Comparison of ENCODE assay signal across 28 cellular contexts in the genomic region with DNA sequence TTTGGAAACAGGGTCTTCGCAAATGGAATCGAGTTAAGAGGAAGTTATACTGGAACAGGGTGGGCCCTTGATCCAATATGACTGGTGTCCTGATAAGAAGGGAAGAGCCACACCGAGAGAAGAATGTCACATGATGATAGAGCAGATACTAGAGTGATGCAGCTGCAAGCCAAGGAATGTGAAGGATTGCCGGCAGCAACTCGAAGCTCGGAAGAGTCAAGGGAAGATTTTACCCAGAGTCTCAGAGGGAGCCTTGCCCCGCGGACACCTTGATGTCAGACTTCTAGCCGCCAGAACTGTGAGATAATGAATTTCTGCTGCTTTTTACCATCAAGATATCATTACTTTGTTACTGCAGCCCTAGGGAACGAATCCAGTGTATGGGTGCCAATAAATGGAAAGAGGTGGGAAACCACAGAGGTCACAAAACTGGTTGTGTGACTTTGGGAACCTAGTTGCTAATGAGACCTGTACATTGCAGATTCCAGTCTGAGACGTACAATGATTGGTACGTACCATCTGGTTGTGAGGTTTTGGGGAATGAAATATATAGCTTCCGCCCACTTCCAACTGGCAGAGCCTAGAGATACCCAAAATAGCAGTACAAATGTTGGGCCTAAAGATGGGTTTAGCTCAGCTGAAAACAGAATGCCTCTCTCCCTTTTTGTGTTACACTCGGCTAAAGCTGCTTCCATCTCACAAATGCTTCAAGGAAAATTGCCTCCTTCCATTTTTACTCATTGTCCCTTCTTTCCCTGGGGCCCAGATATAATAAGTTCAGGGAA. TPM values are rescaled to one million over a fixed set of nuclear protein-coding genes. Genes with fewer than 3 reads are reported as not detected.
"Had no signal": no experiment of that assay in that cellular context is flagged by ENCODE, and none has a peak within 500 bp of the region (broad histone marks: within the 10 kb centered on the region; RNA-seq: fewer than 3 reads in every experiment).

No MANE protein-coding gene starts in this region.

- H3K4me1 ChIP-seq: gastroesophageal sphincter, psoas muscle, right lobe of liver, spleen, upper lobe of left lung, uterus had no signal

- H3K36me3 ChIP-seq: gastroesophageal sphincter, neutrophil, right lobe of liver, spleen, upper lobe of left lung, uterus had no signal

- DNase-seq: effector memory CD4-positive, alpha-beta T cell; glutamatergic neuron; immature natural killer cell; mucosa of descending colon; naive thymus-derived CD8-positive, alpha-beta T cell; psoas muscle; retina; right lobe of liver; spleen; stimulated activated CD4-positive, alpha-beta T cell treated with anti-CD3 and anti-CD28 coated beads, Interleukin-15, amount 100 ng/mL, for 24 hours; stimulated activated CD4-positive, alpha-beta T cell treated with anti-CD3 and anti-CD28 coated beads, Interleukin-1b, Interleukin-23, amount 100 ng/mL, for 48 hours; stimulated activated CD4-positive, alpha-beta T cell treated with anti-CD3 and anti-CD28 coated beads, Interleukin-4, amount 100 ng/mL, for 24 hours; stimulated activated naive CD8-positive, alpha-beta T cell treated with anti-CD3 and anti-CD28 coated beads, Interleukin-15, amount 100 ng/mL, for 72 hours; substantia nigra; upper lobe of left lung; uterus had no signal

- H3K9me3 ChIP-seq: gastroesophageal sphincter, mucosa of descending colon, neutrophil, psoas muscle, right lobe of liver, spleen, upper lobe of left lung, uterus had no signal

- ATAC-seq: esophagus mucosa; gastroesophageal sphincter; mucosa of descending colon; naive thymus-derived CD8-positive, alpha-beta T cell; psoas muscle; right lobe of liver; stimulated activated memory B cell treated with anti-CD40 and anti-IgM and Interleukin-4, amounts not matched to agents 10 μg/mL and 1 μg/mL and 100 μg/mL, for 72 hours; stimulated activated naive CD8-positive, alpha-beta T cell treated with anti-CD3 and anti-CD28 coated beads, Interleukin-15, amount 100 ng/mL, for 72 hours had no signal

- H3K4me3 Mint-ChIP-seq: immature natural killer cell; naive thymus-derived CD8-positive, alpha-beta T cell; stimulated activated memory B cell treated with anti-CD40 and anti-IgM and Interleukin-4, amounts not matched to agents 10 μg/mL and 1 μg/mL and 100 μg/mL, for 72 hours; stimulated activated naive CD8-positive, alpha-beta T cell treated with anti-CD3 and anti-CD28 coated beads, Interleukin-15, amount 100 ng/mL, for 72 hours had no signal

- H3K4me1 Mint-ChIP-seq: immature natural killer cell; naive thymus-derived CD8-positive, alpha-beta T cell; stimulated activated memory B cell treated with anti-CD40 and anti-IgM and Interleukin-4, amounts not matched to agents 10 μg/mL and 1 μg/mL and 100 μg/mL, for 72 hours; stimulated activated naive CD8-positive, alpha-beta T cell treated with anti-CD3 and anti-CD28 coated beads, Interleukin-15, amount 100 ng/mL, for 72 hours had no signal

- H3K27me3 ChIP-seq: gastroesophageal sphincter, neutrophil, right lobe of liver, spleen, upper lobe of left lung, uterus had no signal

- H3K27ac ChIP-seq: gastroesophageal sphincter, neutrophil, psoas muscle, right lobe of liver, spleen, upper lobe of left lung, uterus had no signal

- H3K27ac Mint-ChIP-seq: immature natural killer cell; naive thymus-derived CD8-positive, alpha-beta T cell; stimulated activated memory B cell treated with anti-CD40 and anti-IgM and Interleukin-4, amounts not matched to agents 10 μg/mL and 1 μg/mL and 100 μg/mL, for 72 hours; stimulated activated naive CD8-positive, alpha-beta T cell treated with anti-CD3 and anti-CD28 coated beads, Interleukin-15, amount 100 ng/mL, for 72 hours had no signal

- H3K4me3 ChIP-seq: gastroesophageal sphincter, mucosa of descending colon, psoas muscle, right lobe of liver, spleen, upper lobe of left lung, uterus had no signal

- H3K27me3 Mint-ChIP-seq: stimulated activated memory B cell treated with anti-CD40 and anti-IgM and Interleukin-4, amounts not matched to agents 10 μg/mL and 1 μg/mL and 100 μg/mL, for 72 hours; stimulated activated naive CD8-positive, alpha-beta T cell treated with anti-CD3 and anti-CD28 coated beads, Interleukin-15, amount 100 ng/mL, for 72 hours had no signal

- H3K9me3 Mint-ChIP-seq: stimulated activated memory B cell treated with anti-CD40 and anti-IgM and Interleukin-4, amounts not matched to agents 10 μg/mL and 1 μg/mL and 100 μg/mL, for 72 hours; stimulated activated naive CD8-positive, alpha-beta T cell treated with anti-CD3 and anti-CD28 coated beads, Interleukin-15, amount 100 ng/mL, for 72 hours had no signal

- H3K36me3 Mint-ChIP-seq: immature natural killer cell; naive thymus-derived CD8-positive, alpha-beta T cell; stimulated activated memory B cell treated with anti-CD40 and anti-IgM and Interleukin-4, amounts not matched to agents 10 μg/mL and 1 μg/mL and 100 μg/mL, for 72 hours had no signal

RNA-seq across cellular contexts. Expression of a gene that starts 28.6 kb away (rescaled TPM):
- total RNA-seq: fibroblast of villous mesenchyme; gastroesophageal sphincter; kidney epithelial cell; liver; lung microvascular endothelial cell; mesenteric fat pad; naive thymus-derived CD8-positive, alpha-beta T cell; osteoblast; skeletal muscle tissue; spleen had no signal
- polyA plus RNA-seq: immature natural killer cell, neural cell had no signal
